In genomic region chr16:68760671-68761275, GRCh38 we compare ENCODE assay signal across 8 cellular contexts.
DNase-seq lines count a peak whose midpoint lies in the region; ATAC-seq and TF ChIP-seq lines count a peak whose summit lies in the region.

No MANE protein-coding gene starts in this region.

- no peaks in the 10 kb centered on the region for H3K9me3 Mint-ChIP-seq in stimulated activated effector memory CD8-positive, alpha-beta T cell treated with anti-CD3 and anti-CD28 coated beads, Interleukin-12 subunit alpha, Interleukin-12 subunit beta, amount 100 ng/mL, for 72 hours

- H3K36me3 Mint-ChIP-seq in stimulated activated effector memory CD8-positive, alpha-beta T cell treated with anti-CD3 and anti-CD28 coated beads, Interleukin-12 subunit alpha, Interleukin-12 subunit beta, amount 100 ng/mL, for 72 hours: peaks cover 9% of the 10 kb centered on the region

- peak; percentile 17 for TF ChIP-seq POLR2A in GM19193 (IDR thresholded peaks at IDR 0.05; ENCODE audit: extremely low read depth, insufficient read depth, insufficient read length)

- H3K4me1 Mint-ChIP-seq in stimulated activated effector memory CD8-positive, alpha-beta T cell treated with anti-CD3 and anti-CD28 coated beads, Interleukin-12 subunit alpha, Interleukin-12 subunit beta, amount 100 ng/mL, for 72 hours: peaks cover 41% of the 10 kb centered on the region

- ATAC-seq in HG03135 (IDR thresholded peaks at IDR 0.05; ENCODE audit: unreplicated experiment) (peak; percentile 40), GM19467 (IDR thresholded peaks at IDR 0.05; ENCODE audit: unreplicated experiment) (no peak)
- peak; percentile 63 for ATAC-seq in stimulated activated effector memory CD8-positive, alpha-beta T cell treated with anti-CD3 and anti-CD28 coated beads, Interleukin-12 subunit alpha, Interleukin-12 subunit beta, amount 100 ng/mL, for 72 hours

- DNase-seq in Ammon's horn (ENCODE audit: low spot score): peak; percentile 77
- DNase-seq in activated CD4-positive, CD25-positive, alpha-beta regulatory T cell treated with anti-CD3 and anti-CD28 coated beads, Interleukin-2, amount 50 U/mL, for 72 hours: peak; percentile 43
- DNase-seq in hypothalamus (lab: John Stamatoyannopoulos, UW): peak in 34 of 51 donors; percentile 8 to 74 (median 42)
- peak in 1 of 2 donors; percentile 70 for DNase-seq in stimulated activated effector memory CD8-positive, alpha-beta T cell treated with anti-CD3 and anti-CD28 coated beads, Interleukin-12 subunit alpha, Interleukin-12 subunit beta, amount 100 ng/mL, for 72 hours (ENCODE audit: low spot score in 2 of 2)
- no peak for DNase-seq in NCI-H128 (lab: John Stamatoyannopoulos, UW; ENCODE audit: unreplicated experiment)

- peak overlapping the region; percentile 4 for H3K4me3 Mint-ChIP-seq in stimulated activated effector memory CD8-positive, alpha-beta T cell treated with anti-CD3 and anti-CD28 coated beads, Interleukin-12 subunit alpha, Interleukin-12 subunit beta, amount 100 ng/mL, for 72 hours

- peak overlapping the region; percentile 8 for H3K27ac Mint-ChIP-seq in stimulated activated effector memory CD8-positive, alpha-beta T cell treated with anti-CD3 and anti-CD28 coated beads, Interleukin-12 subunit alpha, Interleukin-12 subunit beta, amount 100 ng/mL, for 72 hours
